Comparison of ENCODE assay signal across 16 cellular contexts in the genomic region with DNA sequence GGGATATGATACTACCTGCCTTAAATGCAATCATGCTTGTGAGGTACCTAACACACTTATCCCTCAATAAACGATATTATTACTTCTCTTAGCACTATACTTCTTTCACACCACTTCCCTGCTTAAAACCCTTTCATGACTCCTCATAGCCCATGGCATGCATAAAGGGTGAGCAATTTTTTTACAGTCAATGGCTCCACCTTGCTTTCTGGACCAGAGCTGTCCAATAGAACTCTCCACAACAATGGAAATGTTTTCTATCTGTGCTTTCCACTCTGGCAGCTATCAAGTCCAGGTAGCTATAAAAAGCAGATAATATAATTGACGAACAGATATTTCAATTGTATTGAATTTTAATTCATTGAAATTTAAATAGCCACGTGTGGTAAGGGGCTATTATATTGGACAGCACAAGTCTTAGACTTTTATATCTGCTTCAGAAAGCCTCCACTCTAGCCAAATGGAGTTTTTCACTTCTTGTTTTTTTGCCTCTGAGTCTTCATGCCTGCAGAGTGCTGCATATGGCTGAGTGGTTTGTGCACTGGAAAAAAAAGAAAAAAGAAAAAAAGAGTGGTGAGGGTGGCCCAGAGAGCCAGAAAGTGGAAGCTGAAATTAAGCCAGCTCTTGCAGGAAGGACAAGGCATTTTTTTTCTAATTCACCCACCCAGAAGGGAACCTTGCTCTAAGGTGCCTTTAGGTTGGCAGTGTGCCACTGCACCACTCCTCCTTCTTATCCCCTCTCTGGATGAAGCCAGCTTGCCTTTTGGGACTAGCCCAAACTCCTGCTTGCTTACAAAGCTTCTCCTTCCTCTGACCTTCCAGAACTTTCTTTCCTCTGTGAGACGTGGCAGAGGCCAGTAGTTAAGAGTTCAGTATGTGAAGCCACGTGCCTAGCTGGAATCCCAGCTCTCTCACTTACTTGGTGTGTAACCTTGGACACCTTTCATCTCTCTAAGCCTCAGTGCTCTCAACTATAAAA.
A peak's percentile ranks its signal among the peaks of the same experiment; 100 is the strongest.
DNase-seq lines count a peak whose midpoint lies in the region; ATAC-seq and TF ChIP-seq lines count a peak whose summit lies in the region.
"Had no signal": no experiment of that assay in that cellular context is flagged by ENCODE, and none has a peak within 500 bp of the region (broad histone marks: within the 10 kb centered on the region; RNA-seq: fewer than 3 reads in every experiment).

No MANE protein-coding gene starts in this region.

- DNase-seq in NCI-H2171 treated with DMSO at 0.1 percent for 48 hours (lab: John Stamatoyannopoulos, UW), result peak; percentile 47
- DNase-seq in NCI-H2171 (lab: John Stamatoyannopoulos, UW), result no peak
- DNase-seq in choroid plexus epithelial cell (ENCODE audit: low read depth), result peak; percentile 27
- peak; percentile 42 for DNase-seq in renal cortical epithelial cell (ENCODE audit: low read depth)
- DNase-seq in HEK293T (ENCODE audit: extremely low spot score), result no peak
- no peak for DNase-seq in AG08396 (ENCODE audit: low spot score)
- DNase-seq: activated CD8-positive, alpha-beta memory T cell treated with anti-CD3 and anti-CD28 coated beads, Interleukin-2, amount 10 ng/mL, durations not matched to agents 7 days and 5 days; activated naive CD4-positive, alpha-beta T cell treated with anti-CD3 and anti-CD28 coated beads, Interleukin-2, amount 10 ng/mL, durations not matched to agents 7 days and 5 days; Calu3; glutamatergic neuron; midbrain; NCI-H2081 treated with DMSO at 0.1 percent for 48 hours; stimulated activated naive CD4-positive, alpha-beta T cell treated with Interleukin-2 at 50 U/mL for 16 hours had no signal

- TF ChIP-seq CTCF in choroid plexus epithelial cell (conservative IDR thresholded peaks at IDR 0.05; ENCODE audit: low read depth, low read length), result peak; percentile 13

- H3K4me3 ChIP-seq in choroid plexus epithelial cell (ENCODE audit: low read depth, low read length), result no peak overlapping the region
- H3K4me3 ChIP-seq: skin epidermis had no signal

- ATAC-seq in HG03565 (IDR thresholded peaks at IDR 0.05; ENCODE audit: unreplicated experiment), result peak; percentile 56
- no peak for ATAC-seq in GM18861 (IDR thresholded peaks at IDR 0.05; ENCODE audit: unreplicated experiment)
- ATAC-seq: activated CD8-positive, alpha-beta memory T cell treated with anti-CD3 and anti-CD28 coated beads, Interleukin-2, amount 10 ng/mL, durations not matched to agents 7 days and 5 days had no signal

- CTCF ChIA-PET in HEK293T (lab: Yijun Ruan, JAX), result no interaction called here

- POLR2A ChIA-PET in HEK293T (lab: Yijun Ruan, JAX), result interaction anchor here (0.8 to 0.9 kb wide), 2 partner anchors 9 to 106 kb away, joined by 3 to 4 read pairs; no protein-coding TSS in a partner anchor

TF ChIP-seq in HEK293T, 16 proteins besides CTCF, POLR2A, EP300 and RAD21:
- TF ChIP-seq ELF4 (IDR thresholded peaks at IDR 0.05) (no peak), FOXM1 (IDR thresholded peaks at IDR 0.05; ENCODE audit: borderline replicate concordance) (no peak), L3MBTL2 (conservative IDR thresholded peaks at IDR 0.05) (no peak), ZNF384 (IDR thresholded peaks at IDR 0.05) (no peak), SP1 (IDR thresholded peaks at IDR 0.05) (no peak), BHLHE40 (IDR thresholded peaks at IDR 0.05; ENCODE audit: borderline replicate concordance) (no peak), ARNT (IDR thresholded peaks at IDR 0.05) (no peak), SUZ12 (IDR thresholded peaks at IDR 0.05) (no peak), LEF1 (IDR thresholded peaks at IDR 0.05; ENCODE audit: borderline replicate concordance) (no peak), FOXK2 (IDR thresholded peaks at IDR 0.05) (no peak), FOXA1 (IDR thresholded peaks at IDR 0.05) (no peak), NFRKB (IDR thresholded peaks at IDR 0.05) (no peak), TARDBP (IDR thresholded peaks at IDR 0.05) (no peak)
- TF ChIP-seq, protein P1, sequence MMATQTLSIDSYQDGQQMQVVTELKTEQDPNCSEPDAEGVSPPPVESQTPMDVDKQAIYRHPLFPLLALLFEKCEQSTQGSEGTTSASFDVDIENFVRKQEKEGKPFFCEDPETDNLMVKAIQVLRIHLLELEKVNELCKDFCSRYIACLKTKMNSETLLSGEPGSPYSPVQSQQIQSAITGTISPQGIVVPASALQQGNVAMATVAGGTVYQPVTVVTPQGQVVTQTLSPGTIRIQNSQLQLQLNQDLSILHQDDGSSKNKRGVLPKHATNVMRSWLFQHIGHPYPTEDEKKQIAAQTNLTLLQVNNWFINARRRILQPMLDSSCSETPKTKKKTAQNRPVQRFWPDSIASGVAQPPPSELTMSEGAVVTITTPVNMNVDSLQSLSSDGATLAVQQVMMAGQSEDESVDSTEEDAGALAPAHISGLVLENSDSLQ (IDR thresholded peaks at IDR 0.05), result no peak

Comparison
In these comparisons a context has a peak if more than half of its experiments do, and no peak if none do; other contexts are left out.
1. DNase-seq: peak in NCI-H2171 treated with DMSO at 0.1 percent for 48 hours (single experiment), choroid plexus epithelial cell (single experiment) and renal cortical epithelial cell (single experiment); none in NCI-H2171 (single experiment), HEK293T (single experiment) and AG08396 (single experiment).